In genomic region chr20:22204801-22205200, GRCh38 we compare ENCODE assay signal across 1 cellular context.
TF ChIP-seq lines count a peak whose summit lies in the region.

No MANE protein-coding gene starts in this region.

TF ChIP-seq in GM23338, 12 proteins besides CTCF, POLR2A, EP300 and RAD21 (continued from another document):
- no peak for TF ChIP-seq ZNF462 (CRISPR knock-in tag; IDR thresholded peaks at IDR 0.05)
- no peak for TF ChIP-seq POLR2AphosphoS5 (IDR thresholded peaks at IDR 0.05; ENCODE audit: low read depth)
- TF ChIP-seq ZNF114 (CRISPR knock-in tag; IDR thresholded peaks at IDR 0.05), result no peak
